ENCODE assay signal across 31 cellular contexts in the genomic region with DNA sequence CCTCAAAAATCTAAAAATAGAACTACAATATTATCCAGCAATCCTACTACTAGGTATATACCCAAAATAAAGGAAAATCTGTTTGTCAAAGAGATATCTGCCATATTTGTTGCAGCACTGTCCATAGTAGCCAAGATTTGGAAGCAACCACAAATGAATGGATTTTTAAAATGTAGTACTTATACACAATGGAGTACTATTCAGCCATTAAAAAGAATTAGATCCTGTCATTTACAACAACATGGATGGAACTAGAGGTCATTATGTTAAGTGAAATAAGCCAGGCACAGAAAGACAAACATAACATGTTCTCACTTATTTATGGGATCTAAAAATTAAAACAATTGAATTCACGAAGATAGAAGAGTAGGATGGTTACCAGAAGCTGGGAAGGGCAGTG.
"Had no signal": no experiment of that assay in that cellular context is flagged by ENCODE, and none has a peak within 500 bp of the region (broad histone marks: within the 10 kb centered on the region; RNA-seq: fewer than 3 reads in every experiment).

No MANE protein-coding gene starts in this region.

- H3K4me1 Mint-ChIP-seq: T-cell had no signal

- H3K27ac Mint-ChIP-seq: T-cell had no signal

- H3K9me3 ChIP-seq: SJCRH30 had no signal

- DNase-seq: Karpas-422, MM.1S, MV-4-11, NCI-H1092, NCI-H1105, NCI-H1417 treated with DMSO at 0.1 percent for 48 hours, NCI-H1436 treated with DMSO at 0.1 percent for 48 hours, NCI-H1694, NCI-H187, NCI-H1930, NCI-H2029 treated with DMSO at 0.1 percent for 48 hours, NCI-H2081 treated with DMSO at 0.1 percent for 48 hours, NCI-H2107, NCI-H2171, NCI-H226, NCI-H510A, NCI-H524, NCI-H526, NCI-H69, NCI-H748 treated with DMSO at 0.1 percent for 48 hours, NCI-H82, PC-9, Right ventricle myocardium superior, RPMI8226, SHP77 treated with DMSO at 0.1 percent for 48 hours, SJCRH30, T-cell had no signal

- H3K4me2 ChIP-seq: PC-9 had no signal

- H3K36me3 ChIP-seq: SJCRH30 had no signal

- H3K4me3 ChIP-seq: PC-9, SJCRH30, SK-N-MC had no signal

- H2AFZ ChIP-seq: PC-9 had no signal

- ATAC-seq: Panc1, SK-N-SH treated with all-trans-retinoic acid at 6 μM for 48 hours, T-cell had no signal

- H3K27me3 ChIP-seq: SJCRH30 had no signal

- H3K36me3 Mint-ChIP-seq: T-cell had no signal

- H3K27ac ChIP-seq: PC-9, SJCRH30, SK-N-MC had no signal

- H3K4me1 ChIP-seq: SJCRH30 had no signal

- FAIRE-seq: RCC 7860 had no signal

- H3K4me3 Mint-ChIP-seq: T-cell had no signal
